9 cellular contexts compared by ENCODE assay signal in the genomic region with DNA sequence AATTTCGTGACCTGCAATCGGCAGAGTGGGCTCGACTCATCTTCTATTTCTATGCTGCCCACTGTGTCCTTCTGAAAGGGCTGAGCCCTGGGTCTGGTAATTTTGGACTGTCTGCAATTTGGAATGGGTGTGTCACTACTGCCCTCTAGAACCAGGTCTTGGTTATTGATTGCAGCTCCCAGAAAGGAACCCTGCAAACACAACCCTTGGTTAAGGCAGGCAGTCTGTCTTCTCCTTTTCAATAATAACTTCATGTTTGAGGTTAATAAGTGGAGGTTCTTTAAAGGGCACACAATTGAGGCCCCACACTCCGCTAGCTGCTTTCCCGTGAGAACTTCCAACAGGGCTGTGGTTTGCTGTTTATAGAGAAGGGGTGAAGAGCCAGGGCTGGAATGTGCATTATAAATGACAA.
DNase-seq lines count a peak whose midpoint lies in the region; ATAC-seq and TF ChIP-seq lines count a peak whose summit lies in the region.
"Had no signal": no experiment of that assay in that cellular context is flagged by ENCODE, and none has a peak within 500 bp of the region (broad histone marks: within the 10 kb centered on the region; RNA-seq: fewer than 3 reads in every experiment).

No MANE protein-coding gene starts in this region.

- H3K27ac Mint-ChIP-seq in stimulated activated memory B cell treated with anti-CD40 and anti-IgM and Interleukin-4, amounts not matched to agents 10 μg/mL and 1 μg/mL and 100 μg/mL, for 72 hours, result peak overlapping the region; percentile 81

- H3K27me3 Mint-ChIP-seq in stimulated activated memory B cell treated with anti-CD40 and anti-IgM and Interleukin-4, amounts not matched to agents 10 μg/mL and 1 μg/mL and 100 μg/mL, for 72 hours, result no peaks in the 10 kb centered on the region

- H3K27ac ChIP-seq in MM.1S (ENCODE audit: low read length), result no peak overlapping the region
- H3K27ac ChIP-seq: vagina had no signal

- H3F3A ChIP-seq in MM.1S (ENCODE audit: insufficient read depth, low read length), result no peaks in the 10 kb centered on the region

- no peaks in the 10 kb centered on the region for H4K20me1 ChIP-seq in MM.1S (ENCODE audit: insufficient read depth, low read length)

- H2AFZ ChIP-seq in MM.1S (ENCODE audit: low read length), result no peak overlapping the region

- no peak overlapping the region for H3K4me2 ChIP-seq in MM.1S (ENCODE audit: low read depth, low read length)

- H3K9me3 ChIP-seq in MM.1S (replicated peaks; ENCODE audit: insufficient read depth, low read length), result no peaks in the 10 kb centered on the region
- H3K9me3 ChIP-seq: vagina had no signal

- no peaks in the 10 kb centered on the region for H3K27me3 ChIP-seq in MM.1S (replicated peaks; ENCODE audit: insufficient read depth, low read length)
- H3K27me3 ChIP-seq: vagina had no signal

- H3K9me3 Mint-ChIP-seq in stimulated activated memory B cell treated with anti-CD40 and anti-IgM and Interleukin-4, amounts not matched to agents 10 μg/mL and 1 μg/mL and 100 μg/mL, for 72 hours, result no peaks in the 10 kb centered on the region

- ATAC-seq in GM21381 (IDR thresholded peaks at IDR 0.05; ENCODE audit: unreplicated experiment) (peak; percentile 60), HG03097 (IDR thresholded peaks at IDR 0.05; ENCODE audit: low FRiP score, unreplicated experiment) (no peak)
- peak; percentile 87 for ATAC-seq in stimulated activated memory B cell treated with anti-CD40 and anti-IgM and Interleukin-4, amounts not matched to agents 10 μg/mL and 1 μg/mL and 100 μg/mL, for 72 hours

- no peaks in the 10 kb centered on the region for H3K36me3 Mint-ChIP-seq in stimulated activated memory B cell treated with anti-CD40 and anti-IgM and Interleukin-4, amounts not matched to agents 10 μg/mL and 1 μg/mL and 100 μg/mL, for 72 hours

- peaks cover 76% of the 10 kb centered on the region for H3K4me1 Mint-ChIP-seq in stimulated activated memory B cell treated with anti-CD40 and anti-IgM and Interleukin-4, amounts not matched to agents 10 μg/mL and 1 μg/mL and 100 μg/mL, for 72 hours

- peak; percentile 37 for TF ChIP-seq CTCF in MM.1S (IDR thresholded peaks at IDR 0.05; ENCODE audit: low read length)

- H3K4me3 Mint-ChIP-seq in stimulated activated memory B cell treated with anti-CD40 and anti-IgM and Interleukin-4, amounts not matched to agents 10 μg/mL and 1 μg/mL and 100 μg/mL, for 72 hours, result peak overlapping the region; percentile 68

- peak; percentile 61 for DNase-seq in Daoy (ENCODE audit: low read depth)
- no peak for DNase-seq in MM.1S
- peak; percentile 60 for DNase-seq in cerebellum (ENCODE audit: low spot score)
- DNase-seq in middle frontal gyrus (ENCODE audit: extremely low spot score, low spot score), result no peak
- no peak for DNase-seq in cortex of kidney (lab: John Stamatoyannopoulos, UW)

- no peaks in the 10 kb centered on the region for H3K79me2 ChIP-seq in MM.1S (ENCODE audit: low read length)

- no peaks in the 10 kb centered on the region for H3K9me2 ChIP-seq in MM.1S (replicated peaks; ENCODE audit: insufficient read depth, low read length)

- no peaks in the 10 kb centered on the region for H3K4me1 ChIP-seq in MM.1S (ENCODE audit: low read length)

- no peak overlapping the region for H3K9ac ChIP-seq in MM.1S (ENCODE audit: low read length)

- no peaks in the 10 kb centered on the region for H3K36me3 ChIP-seq in MM.1S (replicated peaks; ENCODE audit: insufficient read depth, low read length)
- H3K36me3 ChIP-seq: vagina had no signal

- no peak overlapping the region for H3K4me3 ChIP-seq in MM.1S (ENCODE audit: low read length)
- H3K4me3 ChIP-seq: vagina had no signal

Comparison
In these comparisons a context has a peak if more than half of its experiments do, and no peak if none do; other contexts are left out.
1. DNase-seq: peak in Daoy (single experiment) and cerebellum (single experiment); none in MM.1S (single experiment), middle frontal gyrus (single experiment) and cortex of kidney (single experiment).